Comparison of ENCODE assay signal across 8 cellular contexts in the genomic region with DNA sequence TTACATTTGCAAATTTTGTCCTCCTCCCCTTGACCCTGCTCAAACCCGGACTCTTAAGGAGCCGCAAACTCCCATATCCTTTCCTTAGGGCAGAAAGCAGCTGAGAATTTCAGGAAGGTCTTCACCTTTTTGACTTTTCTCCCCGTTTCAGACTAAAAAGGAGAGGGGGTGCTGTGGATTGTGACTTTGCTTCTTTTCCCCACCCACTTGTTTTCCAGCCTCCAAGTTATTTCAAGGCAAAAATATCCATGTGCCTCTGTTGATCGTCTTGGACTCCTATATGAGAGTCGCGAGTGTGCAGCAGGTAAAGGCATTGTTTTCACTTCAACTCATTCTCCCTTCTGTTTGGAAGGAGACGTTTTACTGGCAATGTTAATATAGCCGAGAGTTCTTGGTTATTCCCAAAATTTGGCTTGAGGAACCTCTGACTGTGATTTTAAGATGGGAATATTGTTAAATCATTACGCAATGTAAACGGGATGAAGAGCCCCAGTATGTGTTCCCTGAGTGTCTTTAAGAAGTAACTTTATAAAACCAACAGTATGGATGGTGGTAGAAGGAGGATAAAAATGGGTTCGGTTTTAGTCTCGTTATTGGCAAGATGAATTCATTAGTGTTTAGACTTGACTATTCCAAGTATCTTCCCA. TPM values are rescaled to one million over a fixed set of nuclear protein-coding genes. Genes with fewer than 3 reads are reported as not detected.
DNase-seq lines count a peak whose midpoint lies in the region; ATAC-seq and TF ChIP-seq lines count a peak whose summit lies in the region.

No MANE protein-coding gene starts in this region.

- peak overlapping the region; percentile 83 for H3K27ac ChIP-seq in colonic mucosa
- H3K27ac ChIP-seq in uterus = peak overlapping the region; percentile 95 to 98

- H3K4me3 ChIP-seq in colonic mucosa (peak overlapping the region; percentile 50), mononuclear cell (ENCODE audit: low read length) (peak overlapping the region; percentile 94), uterus (peak overlapping the region; percentile 70)

- H3K4me1 ChIP-seq in colonic mucosa (no peaks in the 10 kb centered on the region), mononuclear cell (ENCODE audit: insufficient read depth, low read length) (peaks cover 55% of the 10 kb centered on the region), uterus (peaks cover 0 to 4% of the 10 kb centered on the region in 2 donors)

- H3K9me3 ChIP-seq in colonic mucosa (no peaks in the 10 kb centered on the region), mononuclear cell (ENCODE audit: low read depth, low read length) (no peaks in the 10 kb centered on the region), uterus (no peaks in the 10 kb centered on the region)

- intact Hi-C loops in Right ventricle myocardium superior (cut with DNase I) (no loop called here), Right ventricle myocardium inferior (cut with DNase I) (loop anchor here (2.0 kb wide), 1 partner anchor 73 kb away; no protein-coding TSS in a partner anchor), colonic mucosa (cut with DNase I) (loop anchor here (10.0 kb wide), 1 partner anchor 71 kb away; no protein-coding TSS in a partner anchor), uterus (cut with DNase I; ENCODE audit: low total_unique reads) (no loop called here)

- no peaks in the 10 kb centered on the region for H3K27me3 ChIP-seq in colonic mucosa
- peaks cover 2% of the 10 kb centered on the region for H3K27me3 ChIP-seq in mononuclear cell (ENCODE audit: insufficient read depth, low read length)
- H3K27me3 ChIP-seq in uterus = no peaks in the 10 kb centered on the region

- no peak for DNase-seq in Right ventricle myocardium superior
- DNase-seq in Right ventricle myocardium inferior (ENCODE audit: missing footprints) = no peak
- DNase-seq in colonic mucosa = no peak
- no peak for DNase-seq in uterus
- DNase-seq in cortex of kidney (lab: John Stamatoyannopoulos, UW) = no peak
- DNase-seq in globus pallidus (ENCODE audit: low spot score) = no peak
- DNase-seq in kidney glomerular epithelial cell (lab: John Stamatoyannopoulos, UW) = no peak

- ATAC-seq in Right ventricle myocardium superior (ENCODE audit: poor library complexity) (peak; percentile 18), Right ventricle myocardium inferior (no peak)

- no peaks in the 10 kb centered on the region for H3K36me3 ChIP-seq in colonic mucosa
- H3K36me3 ChIP-seq in uterus = no peaks in the 10 kb centered on the region

- no peak for TF ChIP-seq POLR2A in uterus (IDR thresholded peaks at IDR 0.05)

- H3K9ac ChIP-seq in colonic mucosa (ENCODE audit: low read depth in 2 of 2, low read length in 2 of 2) = peak overlapping the region; percentile 59 to 71

- TF ChIP-seq CTCF in colonic mucosa (IDR thresholded peaks at IDR 0.05) (no peak), uterus (IDR thresholded peaks at IDR 0.05) (no peak)

RNA-seq across cellular contexts. Expression of a gene that starts 0.7 kb away (rescaled TPM):
- 7.4 TPM for total RNA-seq in Right ventricle myocardium superior
- total RNA-seq in Right ventricle myocardium inferior = 8.4 TPM
- total RNA-seq in colonic mucosa = 1 to 10 TPM; 1.7 to 4.1 TPM
- 21.3 TPM for total RNA-seq in mononuclear cell
- total RNA-seq in uterus = 10 to 100 TPM; 17.1 to 40.0 (median 28.6) TPM

Comparison
In these comparisons a context has a peak if more than half of its experiments do, and no peak if none do; other contexts are left out.
1. intact Hi-C loops: an anchor here in Right ventricle myocardium inferior (2.0 kb wide) and colonic mucosa (10.0 kb wide); none called in Right ventricle myocardium superior and uterus.